ENCODE assay signal across 8 cellular contexts in genomic region chr7:150047772-150048171, GRCh38.
DNase-seq lines count a peak whose midpoint lies in the region; TF ChIP-seq lines count a peak whose summit lies in the region.
"Not testable (repeated sequence)": the region's sequence is repeated elsewhere in the genome, so short reads cannot be mapped to it uniquely, and the experiment has no call there.

No MANE protein-coding gene starts in this region.

- H3K4me1 ChIP-seq in breast epithelium; cardiac muscle cell (ENCODE audit: low read depth); mesendoderm (ENCODE audit: control insufficient read depth, low read depth, low read length); urinary bladder (ENCODE audit: insufficient read depth): not testable (repeated sequence)
- H3K4me1 ChIP-seq in sigmoid colon, result peaks cover 0 to 21% (median 16%) of the 10 kb centered on the region in 4 donors

- intact Hi-C loops in breast epithelium (cut with DNase I; ENCODE audit: low total_unique reads), result not testable (repeated sequence)
- intact Hi-C loops in sigmoid colon (cut with DNase I), result loop anchor here (10.0 kb wide), 1 partner anchor 163 kb away; no protein-coding TSS in a partner anchor

- H3K23ac ChIP-seq in mesendoderm (ENCODE audit: low read length), result not testable (repeated sequence)

- not testable (repeated sequence) for H2AK5ac ChIP-seq in mesendoderm (ENCODE audit: low read length)

- not testable (repeated sequence) for H2BK15ac ChIP-seq in mesendoderm (replicated peaks; ENCODE audit: low read depth)

- H3K4me3 ChIP-seq in breast epithelium (peak overlapping the region; percentile 23 to 68 (median 63)), cardiac muscle cell (peak overlapping the region; percentile 26), sigmoid colon (peak overlapping the region; percentile 19 to 53 (median 38)), urinary bladder (ENCODE audit: low read depth, low read length) (peak overlapping the region; percentile 22)
- not testable (repeated sequence) for H3K4me3 ChIP-seq in mesendoderm (ENCODE audit: low read length)

- H3K79me2 ChIP-seq in mesendoderm (ENCODE audit: control insufficient read depth, insufficient read depth, low read length), result not testable (repeated sequence)

- not testable (repeated sequence) for TF ChIP-seq POLR2A in breast epithelium (IDR thresholded peaks at IDR 0.05); sigmoid colon (IDR thresholded peaks at IDR 0.05)

- not testable (repeated sequence) for TF ChIP-seq CTCF in breast epithelium (IDR thresholded peaks at IDR 0.05); cardiac muscle cell (IDR thresholded peaks at IDR 0.05; ENCODE audit: low read depth, low read length); sigmoid colon (IDR thresholded peaks at IDR 0.05)

- peak overlapping the region; percentile 73 to 86 for H3K27ac ChIP-seq in breast epithelium
- not testable (repeated sequence) for H3K27ac ChIP-seq in cardiac muscle cell; mesendoderm (ENCODE audit: low read depth, low read length); urinary bladder (ENCODE audit: low read depth)
- H3K27ac ChIP-seq in sigmoid colon, result peak overlapping the region in 2 of 4 donors; percentile 69 to 77

- not testable (repeated sequence) for H3K56ac ChIP-seq in mesendoderm (ENCODE audit: low read length)

- not testable (repeated sequence) for H2BK5ac ChIP-seq in mesendoderm (ENCODE audit: low read length)

- not testable (repeated sequence) for H3K9me3 ChIP-seq in breast epithelium; cardiac muscle cell (ENCODE audit: low read depth); sigmoid colon

- not testable (repeated sequence) for H3K9ac ChIP-seq in mesendoderm (ENCODE audit: low read length)

- H4K5ac ChIP-seq in mesendoderm (ENCODE audit: low read length), result not testable (repeated sequence)

- not testable (repeated sequence) for H3K79me1 ChIP-seq in mesendoderm (ENCODE audit: low read length)

- H3K4ac ChIP-seq in mesendoderm (ENCODE audit: low read depth, low read length), result not testable (repeated sequence)

- not testable (repeated sequence) for TF ChIP-seq EP300 in sigmoid colon (IDR thresholded peaks at IDR 0.05)

- DNase-seq in Daoy (ENCODE audit: low read depth), result peak; percentile 17
- DNase-seq in NCI-H69 (lab: John Stamatoyannopoulos, UW), result peak; percentile 37
- DNase-seq in activated CD8-positive, alpha-beta memory T cell treated with anti-CD3 and anti-CD28 coated beads for 24 hours, result peak; percentile 64
- not testable (repeated sequence) for DNase-seq in breast epithelium (ENCODE audit: low spot score in 2 of 2); cardiac muscle cell (ENCODE audit: low read depth in 1 of 2, low spot score in 1 of 2); sigmoid colon
- DNase-seq in mesendoderm, result peak; percentile 12

- not testable (repeated sequence) for H4K8ac ChIP-seq in mesendoderm (ENCODE audit: low read depth, low read length)

- H3K4me2 ChIP-seq in mesendoderm (ENCODE audit: low read length), result peak overlapping the region; percentile 15

- not testable (repeated sequence) for H3K27me3 ChIP-seq in breast epithelium; mesendoderm (ENCODE audit: insufficient read depth, low read length, poor library complexity)
- H3K27me3 ChIP-seq in cardiac muscle cell (peaks cover 50% of the 10 kb centered on the region), sigmoid colon (peaks cover 3 to 19% (median 18%) of the 10 kb centered on the region in 3 donors)

- WGBS in mesendoderm (ENCODE audit: extremely low coverage, insufficient coverage, low lambda C conversion rate), result no CpG with 5 or more reads among the region's 31 CpGs
- WGBS in sigmoid colon, 2 donors, result 0 to 1% methylated on average over 31 of the region's 31 CpGs
- WGBS in urinary bladder, result under 1% methylated on average over 31 of the region's 31 CpGs

- H2BK120ac ChIP-seq in mesendoderm (ENCODE audit: low read depth, low read length), result not testable (repeated sequence)

- not testable (repeated sequence) for H3K18ac ChIP-seq in mesendoderm (ENCODE audit: low read length)

- not testable (repeated sequence) for H3K36me3 ChIP-seq in breast epithelium; cardiac muscle cell; mesendoderm (ENCODE audit: control insufficient read depth, insufficient read depth, low read length); sigmoid colon; urinary bladder (ENCODE audit: insufficient read depth)
